ENCODE assay signal across 11 cellular contexts in the genomic region with DNA sequence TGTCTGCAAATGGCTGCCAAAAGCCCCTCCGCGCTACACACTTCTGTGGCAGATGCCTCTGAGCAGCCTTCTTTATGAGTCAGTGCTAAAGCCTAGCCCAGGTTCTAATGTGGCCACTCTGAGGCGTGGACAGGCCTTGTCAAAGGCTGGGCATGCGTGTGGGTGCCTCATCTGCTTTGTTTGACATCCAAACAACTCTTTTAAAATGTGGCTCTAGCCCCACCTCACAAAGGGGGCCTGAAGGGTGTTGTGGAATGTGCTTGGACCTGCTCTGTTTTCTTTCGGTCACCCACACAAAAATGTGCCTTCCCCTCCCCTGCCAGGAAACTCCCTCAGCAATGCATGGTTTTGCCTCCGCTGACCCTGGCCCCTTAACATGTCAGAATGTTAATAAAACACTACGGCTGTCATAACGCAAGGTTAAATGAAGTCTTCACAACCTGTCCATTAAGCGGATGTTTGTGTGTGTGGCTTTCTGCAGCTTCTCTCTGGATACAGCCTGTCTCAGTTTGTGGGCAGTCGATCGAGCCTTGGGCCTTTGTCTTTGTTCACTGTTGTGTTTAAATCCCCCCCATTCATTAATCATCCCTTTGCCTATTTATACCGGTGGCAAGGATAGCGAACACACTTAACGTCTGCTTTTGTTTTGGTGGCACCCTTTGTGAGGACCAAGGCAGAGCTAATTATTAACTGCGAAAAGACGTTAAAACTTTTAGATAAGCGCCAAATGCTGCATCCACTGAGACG.
DNase-seq lines count a peak whose midpoint lies in the region; ATAC-seq and TF ChIP-seq lines count a peak whose summit lies in the region.
"Had no signal": no experiment of that assay in that cellular context is flagged by ENCODE, and none has a peak within 500 bp of the region (broad histone marks: within the 10 kb centered on the region; RNA-seq: fewer than 3 reads in every experiment).

No MANE protein-coding gene starts in this region.

- TF ChIP-seq CTCF in fibroblast of mammary gland (conservative IDR thresholded peaks at IDR 0.05; ENCODE audit: control insufficient read depth, insufficient read depth, low read depth, low read length) = no peak
- no peak for TF ChIP-seq CTCF in nephron progenitor cell (IDR thresholded peaks at IDR 0.05)
- no peak for TF ChIP-seq CTCF in GM13977 (IDR thresholded peaks at IDR 0.05; ENCODE audit: extremely low read depth, insufficient read depth, missing control alignments)

- peaks cover 54% of the 10 kb centered on the region for H3K36me3 Mint-ChIP-seq in nephron progenitor cell (ENCODE audit: low read depth)

- H3K9me3 Mint-ChIP-seq in nephron progenitor cell = peaks cover 94% of the 10 kb centered on the region

- peak overlapping the region; percentile 99 for H3K27ac Mint-ChIP-seq in nephron progenitor cell

- H3K4me3 ChIP-seq in fibroblast of mammary gland (ENCODE audit: control insufficient read depth, low read depth, low read length) = no peak overlapping the region

- ATAC-seq in GM21717 (IDR thresholded peaks at IDR 0.05; ENCODE audit: unreplicated experiment) = no peak

- H3K4me1 Mint-ChIP-seq in nephron progenitor cell = peaks cover 32% of the 10 kb centered on the region

- peak overlapping the region; percentile 60 for H3K4me3 Mint-ChIP-seq in nephron progenitor cell

- in situ Hi-C loops in GM13977 (cut with MboI; ENCODE audit: low pct_unique_long_range_greater_than_20kb, low sequenced_read_pairs, unreplicated experiment) = no loop called here

- H3K27me3 Mint-ChIP-seq in nephron progenitor cell (ENCODE audit: low read depth, poor library complexity) = no peaks in the 10 kb centered on the region

- DNase-seq in AG20443 (ENCODE audit: low spot score) (peak; percentile 13), NCI-H69 (lab: John Stamatoyannopoulos, UW) (peak; percentile 80), fibroblast of mammary gland (ENCODE audit: low read depth) (peak; percentile 13), nephron progenitor cell (peak; percentile 14), GDM1 (lab: John Stamatoyannopoulos, UW) (no peak), H4 (ENCODE audit: low spot score) (no peak), GM13977 (ENCODE audit: low spot score) (no peak)
- DNase-seq: activated CD8-positive, alpha-beta memory T cell treated with anti-CD3 and anti-CD28 coated beads, Interleukin-2, amount 50 U/mL, for 4 hours; brain microvascular endothelial cell; T-helper 1 cell had no signal

Comparison
In these comparisons a context has a peak if more than half of its experiments do, and no peak if none do; other contexts are left out.
1. DNase-seq: peak in AG20443 (single experiment), NCI-H69 (single experiment), fibroblast of mammary gland (single experiment) and nephron progenitor cell (single experiment); none in GDM1 (single experiment), H4 (single experiment) and GM13977 (single experiment).